In the genomic region with DNA sequence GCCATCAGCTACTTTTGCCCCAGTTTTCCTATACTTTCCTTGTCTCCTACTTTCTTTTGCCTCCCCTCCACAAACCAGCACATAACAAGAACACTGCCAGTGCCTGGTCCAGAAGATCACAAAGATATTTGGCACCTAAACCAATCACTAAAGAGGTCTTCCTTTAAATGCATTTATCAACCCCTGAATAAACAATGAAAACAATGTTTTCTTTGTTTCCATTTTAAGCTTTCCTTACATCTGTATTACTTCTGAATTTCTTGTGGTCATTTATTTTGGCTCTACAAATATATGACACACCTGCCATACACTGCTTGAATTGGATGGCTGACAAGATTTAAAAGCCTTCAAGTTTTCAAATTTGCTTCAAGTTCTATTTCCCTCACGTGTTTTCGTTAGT, we compare ENCODE assay signal across 17 cellular contexts.
"Had no signal": no experiment of that assay in that cellular context is flagged by ENCODE, and none has a peak within 500 bp of the region (broad histone marks: within the 10 kb centered on the region; RNA-seq: fewer than 3 reads in every experiment).

No MANE protein-coding gene starts in this region.

- DNase-seq: effector CD4-positive, alpha-beta T cell; endodermal cell; erythroblast; foreskin melanocyte; heart left ventricle; hippocampal formation; kidney glomerular epithelial cell; natural killer cell; posterior cingulate gyrus; sigmoid colon; stimulated activated CD4-positive, alpha-beta T cell treated with anti-CD3 and anti-CD28 coated beads, Interleukin-2, amount 100 ng/mL, for 24 hours; stimulated activated CD4-positive, alpha-beta T cell treated with anti-CD3 and anti-CD28 coated beads, Interleukin-4, amount 100 ng/mL, for 4 hours; stimulated activated naive CD4-positive, alpha-beta T cell treated with Interleukin-2 at 50 U/mL for 16 hours; thyroid gland had no signal

- H3K36me3 Mint-ChIP-seq: natural killer cell had no signal

- H3K27me3 Mint-ChIP-seq: type B pancreatic cell had no signal

- H3K27ac Mint-ChIP-seq: endodermal cell, natural killer cell, type B pancreatic cell had no signal

- H3K4me3 ChIP-seq: coronary artery, heart left ventricle, sigmoid colon, skin epidermis, thyroid gland had no signal

- H3K27me3 ChIP-seq: heart left ventricle, sigmoid colon, thyroid gland had no signal

- H3K4me1 ChIP-seq: sigmoid colon, thyroid gland had no signal

- H3K4me3 Mint-ChIP-seq: endodermal cell, natural killer cell, type B pancreatic cell had no signal

- H3K27ac ChIP-seq: coronary artery, heart left ventricle, sigmoid colon, skin epidermis, thyroid gland had no signal

- H3K9me3 ChIP-seq: sigmoid colon, thyroid gland had no signal

- ATAC-seq: heart left ventricle, natural killer cell had no signal

- H3K36me3 ChIP-seq: heart left ventricle, sigmoid colon, thyroid gland had no signal
